12 cellular contexts compared by ENCODE assay signal in the genomic region with DNA sequence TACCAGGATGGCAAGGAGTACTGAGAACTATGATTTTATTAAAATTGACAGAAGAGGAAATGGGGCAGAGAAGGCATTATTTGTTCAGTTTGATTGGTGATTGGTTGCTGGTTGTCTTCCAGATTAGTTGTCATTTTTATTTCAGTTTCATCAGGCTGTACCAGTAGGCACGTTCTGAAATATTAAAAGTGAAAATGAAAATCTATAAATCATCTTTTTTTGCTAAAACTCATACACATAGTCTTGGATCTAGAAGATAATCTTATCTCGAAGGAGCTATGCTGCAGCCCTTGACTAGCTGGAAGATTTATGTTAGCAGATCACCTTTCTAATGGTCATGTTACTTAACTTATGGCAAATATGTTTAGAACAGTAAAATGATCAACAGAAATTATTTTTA. TPM values are rescaled to one million over a fixed set of nuclear protein-coding genes. Genes with fewer than 3 reads are reported as not detected.
DNase-seq lines count a peak whose midpoint lies in the region; ATAC-seq and TF ChIP-seq lines count a peak whose summit lies in the region.
"Had no signal": no experiment of that assay in that cellular context is flagged by ENCODE, and none has a peak within 500 bp of the region (broad histone marks: within the 10 kb centered on the region; RNA-seq: fewer than 3 reads in every experiment).

No MANE protein-coding gene starts in this region.

- ATAC-seq in activated T-cell treated with anti-CD3 and anti-CD28 coated beads, Interleukin-2, amount 50 U/mL, for 72 hours (replicated peaks in 1 of 2): peak; percentile 46 to 50
- ATAC-seq in HG02588 (IDR thresholded peaks at IDR 0.05; ENCODE audit: unreplicated experiment) (peak; percentile 45), GM21825 (IDR thresholded peaks at IDR 0.05; ENCODE audit: unreplicated experiment) (no peak)
- ATAC-seq in stimulated activated memory B cell treated with anti-CD40 and anti-IgM and Interleukin-4, amounts not matched to agents 10 μg/mL and 1 μg/mL and 100 μg/mL, for 72 hours: no peak
- ATAC-seq: GM23338 had no signal

- no peaks in the 10 kb centered on the region for H4K20me1 ChIP-seq in MM.1S (ENCODE audit: insufficient read depth, low read length)

- H3K4me3 ChIP-seq in MM.1S (ENCODE audit: low read length): peak overlapping the region; percentile 20; the same call in 1 of the 2 replicates
- H3K4me3 ChIP-seq: GM23338 had no signal

- H3K27me3 Mint-ChIP-seq in activated T-cell treated with anti-CD3 and anti-CD28 coated beads, Interleukin-2, amount 50 U/mL, for 72 hours (ENCODE audit: low read depth): no peaks in the 10 kb centered on the region
- H3K27me3 Mint-ChIP-seq in stimulated activated memory B cell treated with anti-CD40 and anti-IgM and Interleukin-4, amounts not matched to agents 10 μg/mL and 1 μg/mL and 100 μg/mL, for 72 hours: no peaks in the 10 kb centered on the region

- H3K79me2 ChIP-seq in MM.1S (ENCODE audit: low read length): peaks cover 99% of the 10 kb centered on the region

- no peak for TF ChIP-seq CTCF in MM.1S (IDR thresholded peaks at IDR 0.05; ENCODE audit: low read length)

- no peak overlapping the region for H2AFZ ChIP-seq in MM.1S (ENCODE audit: low read length)
- H2AFZ ChIP-seq: GM23338 had no signal

- no peak for DNase-seq in activated T-cell treated with anti-CD3 and anti-CD28 coated beads, Interleukin-2, amount 50 U/mL, for 72 hours
- no peak for DNase-seq in activated T-cell treated with anti-CD3 and anti-CD28 coated beads, Interleukin-2, amount 50 U/mL, for 48 hours
- DNase-seq in MM.1S: peak; percentile 25
- DNase-seq in HCEC 1CT: no peak
- DNase-seq in mesenteric fat pad (ENCODE audit: low spot score): no peak
- DNase-seq: GF-D8; stimulated activated CD4-positive, alpha-beta T cell treated with anti-CD3 and anti-CD28 coated beads, Interleukin-12 subunit alpha, Interleukin-12 subunit beta, amount 100 ng/mL, for 4 hours; stimulated activated naive CD4-positive, alpha-beta T cell had no signal

- H3K9me3 Mint-ChIP-seq in activated T-cell treated with anti-CD3 and anti-CD28 coated beads, Interleukin-2, amount 50 U/mL, for 72 hours: no peaks in the 10 kb centered on the region
- no peaks in the 10 kb centered on the region for H3K9me3 Mint-ChIP-seq in stimulated activated memory B cell treated with anti-CD40 and anti-IgM and Interleukin-4, amounts not matched to agents 10 μg/mL and 1 μg/mL and 100 μg/mL, for 72 hours
- H3K9me3 Mint-ChIP-seq: GM23338 had no signal

- no peaks in the 10 kb centered on the region for H3K36me3 ChIP-seq in MM.1S (replicated peaks; ENCODE audit: insufficient read depth, low read length)

- no peaks in the 10 kb centered on the region for H3F3A ChIP-seq in MM.1S (ENCODE audit: insufficient read depth, low read length)

- H3K9me3 ChIP-seq in MM.1S (replicated peaks; ENCODE audit: insufficient read depth, low read length): no peaks in the 10 kb centered on the region

- no peaks in the 10 kb centered on the region for H3K9me2 ChIP-seq in MM.1S (replicated peaks; ENCODE audit: insufficient read depth, low read length)

- peak overlapping the region; percentile 34 for H3K4me2 ChIP-seq in MM.1S (ENCODE audit: low read depth, low read length)
- H3K4me2 ChIP-seq: GM23338 had no signal

- H3K27ac ChIP-seq in MM.1S (ENCODE audit: low read length): no peak overlapping the region

- no peaks in the 10 kb centered on the region for H3K36me3 Mint-ChIP-seq in activated T-cell treated with anti-CD3 and anti-CD28 coated beads, Interleukin-2, amount 50 U/mL, for 72 hours (ENCODE audit: insufficient read depth in 2 of 2)
- H3K36me3 Mint-ChIP-seq in stimulated activated memory B cell treated with anti-CD40 and anti-IgM and Interleukin-4, amounts not matched to agents 10 μg/mL and 1 μg/mL and 100 μg/mL, for 72 hours: no peaks in the 10 kb centered on the region

- 0 out of 2 replicates have a peak, but pooled peaks cover 3% of the 10 kb centered on the region for H3K4me1 ChIP-seq in MM.1S (ENCODE audit: low read length)

- H3K4me1 Mint-ChIP-seq in activated T-cell treated with anti-CD3 and anti-CD28 coated beads, Interleukin-2, amount 50 U/mL, for 72 hours (ENCODE audit: low read depth): peaks cover 68% of the 10 kb centered on the region
- H3K4me1 Mint-ChIP-seq in stimulated activated memory B cell treated with anti-CD40 and anti-IgM and Interleukin-4, amounts not matched to agents 10 μg/mL and 1 μg/mL and 100 μg/mL, for 72 hours: peaks cover 41% of the 10 kb centered on the region

- H3K4me3 Mint-ChIP-seq in activated T-cell treated with anti-CD3 and anti-CD28 coated beads, Interleukin-2, amount 50 U/mL, for 72 hours: peak overlapping the region; percentile 50 to 91
- H3K4me3 Mint-ChIP-seq in stimulated activated memory B cell treated with anti-CD40 and anti-IgM and Interleukin-4, amounts not matched to agents 10 μg/mL and 1 μg/mL and 100 μg/mL, for 72 hours: no peak overlapping the region
- H3K4me3 Mint-ChIP-seq: GM23338 had no signal

- H3K9ac ChIP-seq in MM.1S (ENCODE audit: low read length): no peak overlapping the region

- H3K27me3 ChIP-seq in MM.1S (replicated peaks; ENCODE audit: insufficient read depth, low read length): no peaks in the 10 kb centered on the region

- H3K27ac Mint-ChIP-seq in activated T-cell treated with anti-CD3 and anti-CD28 coated beads, Interleukin-2, amount 50 U/mL, for 72 hours: peak overlapping the region; percentile 98
- H3K27ac Mint-ChIP-seq in stimulated activated memory B cell treated with anti-CD40 and anti-IgM and Interleukin-4, amounts not matched to agents 10 μg/mL and 1 μg/mL and 100 μg/mL, for 72 hours: peak overlapping the region; percentile 22
- H3K27ac Mint-ChIP-seq: GM23338 had no signal

RNA-seq across cellular contexts. Expression of a gene that starts 29.0 kb away (rescaled TPM):
- total RNA-seq in activated T-cell treated with anti-CD3 and anti-CD28 coated beads, Interleukin-2, amount 50 U/mL, for 72 hours: 10 to 100 TPM; 55.9 to 64.9 TPM
- total RNA-seq in mesenteric fat pad: 103 TPM

Comparison
In these comparisons a context has a peak if more than half of its experiments do, and no peak if none do; other contexts are left out.
1. ATAC-seq: peak in activated T-cell treated with anti-CD3 and anti-CD28 coated beads, Interleukin-2, amount 50 U/mL, for 72 hours (2 of 2) and HG02588 (single experiment); none in stimulated activated memory B cell treated with anti-CD40 and anti-IgM and Interleukin-4, amounts not matched to agents 10 μg/mL and 1 μg/mL and 100 μg/mL, for 72 hours (single experiment) and GM21825 (single experiment).